ENCODE assay signal across 1 cellular context in the genomic region with DNA sequence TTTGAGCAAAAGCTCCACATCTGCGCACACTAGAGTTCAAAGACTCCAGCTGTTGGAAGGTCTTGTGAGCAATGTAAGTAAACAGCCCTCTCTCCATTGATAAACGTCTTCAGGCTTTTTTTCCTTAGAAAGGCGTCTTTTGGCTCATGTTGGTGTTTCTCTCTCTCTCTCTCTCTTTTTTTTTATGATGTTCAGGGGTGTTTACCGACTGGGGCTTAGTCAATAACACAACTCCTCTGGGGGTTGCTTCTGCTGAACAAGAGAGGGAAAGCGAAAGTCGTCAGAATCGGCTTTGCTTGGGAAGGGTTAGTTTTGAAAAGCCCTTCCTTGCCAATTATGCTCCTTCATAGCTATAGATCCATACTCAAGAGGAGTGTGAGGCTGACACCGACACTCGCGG.
TF ChIP-seq lines count a peak whose summit lies in the region.

No MANE protein-coding gene starts in this region.

TF ChIP-seq in IMR-90, 13 proteins besides CTCF, POLR2A, EP300 and RAD21:
- no peak for TF ChIP-seq RFX5 (IDR thresholded peaks at IDR 0.05; ENCODE audit: low read depth, low read length)
- TF ChIP-seq, protein P1, sequence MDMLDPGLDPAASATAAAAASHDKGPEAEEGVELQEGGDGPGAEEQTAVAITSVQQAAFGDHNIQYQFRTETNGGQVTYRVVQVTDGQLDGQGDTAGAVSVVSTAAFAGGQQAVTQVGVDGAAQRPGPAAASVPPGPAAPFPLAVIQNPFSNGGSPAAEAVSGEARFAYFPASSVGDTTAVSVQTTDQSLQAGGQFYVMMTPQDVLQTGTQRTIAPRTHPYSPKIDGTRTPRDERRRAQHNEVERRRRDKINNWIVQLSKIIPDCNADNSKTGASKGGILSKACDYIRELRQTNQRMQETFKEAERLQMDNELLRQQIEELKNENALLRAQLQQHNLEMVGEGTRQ (IDR thresholded peaks at IDR 0.05; ENCODE audit: low read depth, low read length): no peak
- no peak for TF ChIP-seq BHLHE40 (IDR thresholded peaks at IDR 0.05; ENCODE audit: low read depth, low read length)
- no peak for TF ChIP-seq MAZ (IDR thresholded peaks at IDR 0.05; ENCODE audit: borderline replicate concordance, low read depth, low read length)
- TF ChIP-seq MXI1 (IDR thresholded peaks at IDR 0.05; ENCODE audit: borderline replicate concordance, low read depth, low read length): no peak
- TF ChIP-seq FOS (IDR thresholded peaks at IDR 0.05; ENCODE audit: low read depth, low read length): no peak
- no peak for TF ChIP-seq RCOR1 (IDR thresholded peaks at IDR 0.05; ENCODE audit: insufficient replicate concordance, low read length)
- TF ChIP-seq SMC3 (IDR thresholded peaks at IDR 0.05; ENCODE audit: low read depth, low read length): no peak
- no peak for TF ChIP-seq MAFK (IDR thresholded peaks at IDR 0.05; ENCODE audit: low read depth, low read length)
- no peak for TF ChIP-seq CHD1 (IDR thresholded peaks at IDR 0.05; ENCODE audit: low read depth, low read length)
- no peak for TF ChIP-seq NFE2L2 (IDR thresholded peaks at IDR 0.05; ENCODE audit: low read depth, low read length)
- no peak for TF ChIP-seq CEBPB (IDR thresholded peaks at IDR 0.05; ENCODE audit: low read depth, low read length)
- TF ChIP-seq, protein P2, sequence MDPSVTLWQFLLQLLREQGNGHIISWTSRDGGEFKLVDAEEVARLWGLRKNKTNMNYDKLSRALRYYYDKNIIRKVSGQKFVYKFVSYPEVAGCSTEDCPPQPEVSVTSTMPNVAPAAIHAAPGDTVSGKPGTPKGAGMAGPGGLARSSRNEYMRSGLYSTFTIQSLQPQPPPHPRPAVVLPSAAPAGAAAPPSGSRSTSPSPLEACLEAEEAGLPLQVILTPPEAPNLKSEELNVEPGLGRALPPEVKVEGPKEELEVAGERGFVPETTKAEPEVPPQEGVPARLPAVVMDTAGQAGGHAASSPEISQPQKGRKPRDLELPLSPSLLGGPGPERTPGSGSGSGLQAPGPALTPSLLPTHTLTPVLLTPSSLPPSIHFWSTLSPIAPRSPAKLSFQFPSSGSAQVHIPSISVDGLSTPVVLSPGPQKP (IDR thresholded peaks at IDR 0.05; ENCODE audit: borderline replicate concordance, low read depth, low read length): no peak
